8 cellular contexts compared by ENCODE assay signal in the genomic region with DNA sequence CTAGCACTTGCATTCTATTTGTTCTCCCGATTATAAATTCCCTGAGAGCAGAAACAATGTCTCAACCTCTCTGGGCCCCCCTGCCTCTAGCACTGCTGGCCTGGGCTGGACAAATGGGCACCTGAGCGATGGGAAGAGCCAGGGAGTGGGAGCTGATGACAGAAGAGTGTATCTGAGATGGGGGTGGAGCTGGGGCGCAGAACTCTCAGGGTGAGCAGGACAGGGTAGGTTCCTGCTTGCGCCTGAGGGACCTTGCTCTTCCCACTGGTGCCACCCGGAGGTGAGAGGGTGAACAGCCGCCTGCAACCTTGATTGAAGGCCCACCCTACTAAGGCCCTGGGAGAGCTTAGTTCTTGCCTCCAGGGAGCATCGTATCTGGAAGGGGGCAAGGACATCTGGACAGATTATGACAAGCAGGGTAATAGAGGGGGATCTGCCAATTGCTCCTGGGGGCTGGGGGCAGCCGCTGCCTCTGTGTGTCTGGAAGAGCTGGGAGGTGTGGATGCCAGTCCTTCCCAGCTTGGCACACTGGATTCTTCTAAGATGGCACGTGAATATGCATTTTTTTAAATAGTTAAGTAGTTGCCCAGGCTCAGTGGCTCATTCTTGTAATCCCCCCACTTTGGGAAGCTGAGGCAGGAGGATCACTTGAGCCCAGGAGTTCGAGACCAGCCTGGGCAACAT. TPM values are rescaled to one million over a fixed set of nuclear protein-coding genes. Genes with fewer than 3 reads are reported as not detected.
DNase-seq lines count a peak whose midpoint lies in the region; ATAC-seq, FAIRE-seq and TF ChIP-seq lines count a peak whose summit lies in the region.

No MANE protein-coding gene starts in this region.

- H3K4me2 ChIP-seq in A549 (no peak overlapping the region), SK-N-SH (no peak overlapping the region)

- no peak for FAIRE-seq in A549 (lab: Jason Lieb, UNC)

- no peaks in the 10 kb centered on the region for H3K9me3 ChIP-seq in A549
- no peaks in the 10 kb centered on the region for H3K9me3 ChIP-seq in SK-N-SH
- H3K9me3 ChIP-seq in left lung, result no peaks in the 10 kb centered on the region

- no peaks in the 10 kb centered on the region for H3F3A ChIP-seq in SK-N-SH (replicated peaks; ENCODE audit: insufficient read depth)

- H3K79me2 ChIP-seq in SK-N-SH (ENCODE audit: insufficient read depth), result no peaks in the 10 kb centered on the region

- H3K27me3 Mint-ChIP-seq in chondrocyte (ENCODE audit: low read depth), result no peaks in the 10 kb centered on the region

- TF ChIP-seq POLR2A in A549 (IDR thresholded peaks at IDR 0.05; ENCODE audit: low read length), result no peak

- peaks cover 14% of the 10 kb centered on the region for H3K36me3 Mint-ChIP-seq in chondrocyte (ENCODE audit: low read depth)

- H2AFZ ChIP-seq in SK-N-SH (ENCODE audit: low read depth), result no peak overlapping the region

- H3K36me3 ChIP-seq in SK-N-SH (replicated peaks in 1 of 2; ENCODE audit: control insufficient read depth in 1 of 2, insufficient read depth in 2 of 2, low read length in 1 of 2), result peaks cover 4 to 21% of the 10 kb centered on the region in 2 experiments
- H3K36me3 ChIP-seq in left lung, result peaks cover 0 to 42% of the 10 kb centered on the region in 2 donors

- WGBS in A549 (ENCODE audit: missing lambda C conversion rate), result 36% methylated on average over 10 of the region's 10 CpGs
- WGBS in SK-N-SH (ENCODE audit: low lambda C conversion rate), result 39% methylated on average over 8 of the region's 10 CpGs

- H3K27me3 ChIP-seq in SK-N-SH (ENCODE audit: insufficient read depth) (no peaks in the 10 kb centered on the region), left lung (no peaks in the 10 kb centered on the region)

- no peaks in the 10 kb centered on the region for H3K9me2 ChIP-seq in SK-N-SH

- H3K27ac Mint-ChIP-seq in chondrocyte (ENCODE audit: unreplicated experiment), result peak overlapping the region; percentile 41

- no peaks in the 10 kb centered on the region for H4K20me1 ChIP-seq in SK-N-SH (ENCODE audit: insufficient read depth)

- TF ChIP-seq EP300 in A549 (IDR thresholded peaks at IDR 0.05), result no peak
- no peak for TF ChIP-seq EP300 in SK-N-SH (IDR thresholded peaks at IDR 0.05; ENCODE audit: borderline replicate concordance in 1 of 2, low read depth in 1 of 2, low read length in 1 of 2)

- CTCF ChIA-PET in A549 (lab: Yijun Ruan, JAX), result interaction anchor here (0.6 to 2.6 kb wide), 40 partner anchors 8 to 298 kb away, joined by 3 to 24 read pairs (median 4); partner anchors contain the start of gene TULP3
- CTCF ChIA-PET in SK-N-SH (lab: Yijun Ruan, JAX), result interaction anchor here (0.6 to 2.9 kb wide), 48 partner anchors 8 to 296 kb away, joined by 3 to 35 read pairs (median 5); partner anchors contain the start of genes FOXM1, NRIP2, RHNO1 and TEX52

- POLR2A ChIA-PET in A549 (lab: Yijun Ruan, JAX), result interaction anchor here (0.8 kb wide), 1 partner anchor 143 kb away, joined by 3 read pairs; the partner anchor contains the start of gene TULP3
- POLR2A ChIA-PET in SK-N-SH (lab: Yijun Ruan, JAX), result interaction anchor here (0.6 to 0.8 kb wide), 3 partner anchors 89 to 349 kb away, joined by 3 to 8 read pairs (median 5); no protein-coding TSS in a partner anchor

- DNase-seq in A549 (ENCODE audit: low read depth in 1 of 2, low spot score in 1 of 2) (peak; percentile 79 to 82), GM04503 (ENCODE audit: low read depth) (peak; percentile 7), Kasumi-1 (lab: John Stamatoyannopoulos, UW) (peak; percentile 33 to 43), SK-N-SH (peak; percentile 92), chondrocyte (ENCODE audit: low spot score) (no peak), left lung (no peak)
- DNase-seq in stimulated activated CD8-positive, alpha-beta memory T cell treated with anti-CD3 and anti-CD28 coated beads, Interleukin-15, amount 100 ng/mL, for 24 hours (ENCODE audit: low read depth), result peak; percentile 7

- H3K9me3 Mint-ChIP-seq in chondrocyte (ENCODE audit: low read depth), result no peaks in the 10 kb centered on the region

- H3K4me3 ChIP-seq in A549, result no peak overlapping the region
- no peak overlapping the region; a peak in 1 of 4 replicates for H3K4me3 ChIP-seq in SK-N-SH (ENCODE audit: low read depth in 2 of 2, low read length in 1 of 2)
- no peak overlapping the region for H3K4me3 ChIP-seq in left lung

- H3K4me1 ChIP-seq in A549 (no peaks in the 10 kb centered on the region), SK-N-SH (ENCODE audit: control insufficient read depth in 1 of 2, insufficient read depth in 2 of 2, low read depth in 1 of 2, low read length in 1 of 2) (peaks cover 0 to 5% of the 10 kb centered on the region in 2 experiments; a peak in 1 of 4 replicates), left lung (peaks cover 0 to 10% of the 10 kb centered on the region in 2 donors)

- intact Hi-C loops in left lung (cut with DNase I), result loop anchor here in 1 of 2 donors (10.0 kb wide), 1 partner anchor 189 kb away; no protein-coding TSS in a partner anchor

- TF ChIP-seq CTCF in A549 (IDR thresholded peaks at IDR 0.05) (peak; percentile 50), SK-N-SH (IDR thresholded peaks at IDR 0.05) (peak; percentile 74), chondrocyte (IDR thresholded peaks at IDR 0.05) (peak; percentile 86), left lung (IDR thresholded peaks at IDR 0.05) (peak; percentile 48 to 53)

- H3K4me3 Mint-ChIP-seq in chondrocyte (ENCODE audit: unreplicated experiment), result no peak overlapping the region

- peaks cover 18% of the 10 kb centered on the region for H3K4me1 Mint-ChIP-seq in chondrocyte (ENCODE audit: low read depth)

- TF ChIP-seq RAD21 in A549 (conservative IDR thresholded peaks at IDR 0.05 in 1 of 2, IDR thresholded peaks at IDR 0.05 in 1 of 2) (peak; percentile 54 to 69), SK-N-SH (IDR thresholded peaks at IDR 0.05; ENCODE audit: low read length) (peak; percentile 80)

- peak; percentile 92 to 95 for ATAC-seq in A549
- peak; percentile 87 for ATAC-seq in left lung
- no peak for ATAC-seq in GM18520 (IDR thresholded peaks at IDR 0.05; ENCODE audit: unreplicated experiment)

- H3K9ac ChIP-seq in SK-N-SH, result no peak overlapping the region

- H3K27ac ChIP-seq in A549 (no peak overlapping the region), SK-N-SH (ENCODE audit: low read depth in 2 of 2, low read length in 1 of 2) (no peak overlapping the region), left lung (no peak overlapping the region)

TF ChIP-seq in A549, 52 proteins besides CTCF, POLR2A, EP300 and RAD21:
- TF ChIP-seq NPAS2 (CRISPR knock-in tag; IDR thresholded peaks at IDR 0.05; ENCODE audit: borderline replicate concordance) (no peak), SMC3 (IDR thresholded peaks at IDR 0.05) (peak; percentile 49; the same call in 2 of the 3 replicates), CHD2 (IDR thresholded peaks at IDR 0.05; ENCODE audit: low read length, partially characterized antibody) (no peak)

TF ChIP-seq in SK-N-SH, 30 proteins besides CTCF, POLR2A, EP300 and RAD21:
- TF ChIP-seq JUND (IDR thresholded peaks at IDR 0.05) (no peak), SMC3 (IDR thresholded peaks at IDR 0.05; ENCODE audit: low read depth, low read length) (peak; percentile 70)

RNA-seq across cellular contexts. Expression of gene TSPAN9, which starts 43.0 kb away (rescaled TPM):
- polyA plus RNA-seq in A549 (2011; rRNA removed), result 16.1 and 20.1 TPM in 2 replicates
- polyA plus RNA-seq in A549 (2012; cell fraction: cytosol; rRNA removed), result 11.2 and 14.5 TPM in 2 replicates
- polyA plus RNA-seq in A549 (2012; cell fraction: nucleus; rRNA removed), result 20.0 and 20.1 TPM in 2 replicates
- 10.2 to 12.4 TPM (median 11.3 TPM) in 3 replicates for polyA plus RNA-seq in A549 (2017; fragmentation: RNase III; extraction: RNeasy Plus Mini Kit Qiagen cat#74134 plus additional on column Dnase treatment)
- polyA minus RNA-seq in A549 (2011; rRNA and poly(A)+ RNA removed), result 12.9 and 16.7 TPM in 2 replicates
- polyA plus RNA-seq in SK-N-SH (2012; rRNA removed), result 34.9 and 40.1 TPM in 2 replicates
- 22.9 and 33.7 TPM in 2 replicates for polyA plus RNA-seq in SK-N-SH (2012; cell fraction: cytosol; rRNA removed)
- polyA plus RNA-seq in SK-N-SH (2012; cell fraction: nucleus; rRNA removed), result 40.6 and 55.1 TPM in 2 replicates
- 50.4 to 98.1 TPM (median 54.4 TPM) in 3 replicates for total RNA-seq in chondrocyte
- 10 to 100 TPM; 35.6 to 36.8 TPM for total RNA-seq in left lung

Comparison
In these comparisons a context has a peak if more than half of its experiments do, and no peak if none do; other contexts are left out.
1. DNase-seq: peak in A549 (2 of 2), GM04503 (single experiment), Kasumi-1 (2 of 2), SK-N-SH (single experiment) and stimulated activated CD8-positive, alpha-beta memory T cell treated with anti-CD3 and anti-CD28 coated beads, Interleukin-15, amount 100 ng/mL, for 24 hours (single experiment); none in chondrocyte (single experiment) and left lung (0 of 2).
2. Of the 12 proteins assayed by ChIP-seq in both A549 and SK-N-SH: peak only in A549: none; only in SK-N-SH: none; in both: CTCF, RAD21 and SMC3; in neither: 9.
3. Peak in every context shown above with its lines, with median percentiles within 50 percentile points of each other: CTCF ChIP-seq.